ENCODE assay signal across 11 cellular contexts in the genomic region with DNA sequence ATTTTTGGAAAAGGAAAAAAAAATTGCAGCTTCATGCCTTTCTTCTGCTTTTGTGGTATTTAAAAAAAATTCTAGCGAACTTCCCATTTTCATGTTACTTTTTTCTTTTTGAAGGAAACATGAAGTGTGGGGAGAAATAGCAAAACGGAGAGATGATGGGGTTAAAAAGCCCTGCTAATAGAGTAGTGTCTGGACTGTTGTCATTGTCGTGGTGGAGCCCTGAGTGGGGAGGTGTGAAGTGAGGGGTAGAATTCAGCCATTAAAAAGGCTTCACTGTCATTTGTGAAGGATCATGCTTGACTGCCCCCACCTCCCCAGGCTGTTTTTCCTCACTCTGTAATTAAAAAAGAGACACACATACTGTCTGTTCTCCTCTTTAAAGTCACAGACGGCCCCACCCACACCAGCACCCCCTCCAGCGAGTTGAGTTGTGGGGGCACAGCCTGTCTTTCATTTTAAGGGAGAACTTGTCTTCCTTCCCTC.
DNase-seq lines count a peak whose midpoint lies in the region; ATAC-seq and TF ChIP-seq lines count a peak whose summit lies in the region.
"Had no signal": no experiment of that assay in that cellular context is flagged by ENCODE, and none has a peak within 500 bp of the region (broad histone marks: within the 10 kb centered on the region; RNA-seq: fewer than 3 reads in every experiment).

No MANE protein-coding gene starts in this region.

- no peak overlapping the region for H3K4me3 ChIP-seq in HUES64 (ENCODE audit: low read length)
- H3K4me3 ChIP-seq in neural progenitor cell: no peak overlapping the region

- H3K9me3 ChIP-seq in HUES64 (ENCODE audit: insufficient read depth, low read depth, low read length): no peaks in the 10 kb centered on the region
- no peaks in the 10 kb centered on the region for H3K9me3 ChIP-seq in neural progenitor cell (ENCODE audit: low read depth)

- H3K27ac Mint-ChIP-seq in brain: peak overlapping the region in 1 of 5 experiments; percentile 70
- peak overlapping the region; percentile 85 for H3K27ac Mint-ChIP-seq in neural progenitor cell
- H3K27ac Mint-ChIP-seq: activated naive CD8-positive, alpha-beta T cell treated with anti-CD3 and anti-CD28 coated beads for 36 hours had no signal

- POLR2A ChIA-PET in GM10248 (lab: Yijun Ruan, JAX): no interaction called here

- H3K4me3 Mint-ChIP-seq in brain (peak overlapping the region in 3 of 5 experiments; percentile 12 to 57 (median 40)), neural progenitor cell (no peak overlapping the region)
- H3K4me3 Mint-ChIP-seq: activated naive CD8-positive, alpha-beta T cell treated with anti-CD3 and anti-CD28 coated beads for 36 hours had no signal

- H3K4me1 ChIP-seq in HUES64 (ENCODE audit: insufficient read depth, low read length) (peaks cover 45% of the 10 kb centered on the region), neural progenitor cell (peaks cover 34% of the 10 kb centered on the region)

- H3K27me3 ChIP-seq in HUES64 (ENCODE audit: insufficient read depth, low read length): no peaks in the 10 kb centered on the region
- H3K27me3 ChIP-seq in neural progenitor cell: no peaks in the 10 kb centered on the region

- ATAC-seq in HG02973 (IDR thresholded peaks at IDR 0.05; ENCODE audit: unreplicated experiment) (no peak), HG03097 (IDR thresholded peaks at IDR 0.05; ENCODE audit: low FRiP score, unreplicated experiment) (no peak)

- H4K20me1 ChIP-seq in neural progenitor cell (ENCODE audit: low read depth): no peaks in the 10 kb centered on the region

- H3K36me3 ChIP-seq in HUES64 (ENCODE audit: insufficient read depth, low read length): no peaks in the 10 kb centered on the region
- no peaks in the 10 kb centered on the region for H3K36me3 ChIP-seq in neural progenitor cell

- CTCF ChIA-PET in GM10248 (lab: Yijun Ruan, JAX): interaction anchor here (0.6 to 1.4 kb wide), 4 partner anchors 10 to 251 kb away, joined by 3 read pairs; no protein-coding TSS in a partner anchor

- in situ Hi-C loops in ACHN (cut with HindIII; ENCODE audit: low pct_ligation_motif_present, low pct_unique_long_range_greater_than_20kb, low sequenced_read_pairs): no loop called here

- H3K27me3 Mint-ChIP-seq in brain: no peaks in the 10 kb centered on the region
- H3K27me3 Mint-ChIP-seq in neural progenitor cell (ENCODE audit: insufficient read depth, low read depth): peaks cover 2% of the 10 kb centered on the region

- no peaks in the 10 kb centered on the region for H3K36me3 Mint-ChIP-seq in brain
- H3K36me3 Mint-ChIP-seq in neural progenitor cell: no peaks in the 10 kb centered on the region
- H3K36me3 Mint-ChIP-seq: activated naive CD8-positive, alpha-beta T cell treated with anti-CD3 and anti-CD28 coated beads for 36 hours had no signal

- H3K4me2 ChIP-seq in neural progenitor cell: peak overlapping the region; percentile 79

- peak overlapping the region; percentile 12 for H2AFZ ChIP-seq in neural progenitor cell (replicated peaks)

- peak overlapping the region; percentile 88; the same call in 1 of the 2 replicates for H3K9ac ChIP-seq in HUES64 (ENCODE audit: low read depth, low read length)
- H3K9ac ChIP-seq in neural progenitor cell: no peak overlapping the region

- no peak for TF ChIP-seq CTCF in GM10248 (IDR thresholded peaks at IDR 0.05; ENCODE audit: control extremely low read depth, extremely low read depth, low read depth, missing control alignments)
- no peak for TF ChIP-seq CTCF in brain (conservative IDR thresholded peaks at IDR 0.05)
- TF ChIP-seq CTCF in neural progenitor cell (IDR thresholded peaks at IDR 0.05): no peak

- H3K9me3 Mint-ChIP-seq in brain: no peaks in the 10 kb centered on the region
- H3K9me3 Mint-ChIP-seq in neural progenitor cell: no peaks in the 10 kb centered on the region
- H3K9me3 Mint-ChIP-seq: activated naive CD8-positive, alpha-beta T cell treated with anti-CD3 and anti-CD28 coated beads for 36 hours had no signal

- H3K27ac ChIP-seq in HUES64 (ENCODE audit: low read depth, low read length) (no peak overlapping the region), neural progenitor cell (no peak overlapping the region)

- no peaks in the 10 kb centered on the region for H3K79me2 ChIP-seq in neural progenitor cell (ENCODE audit: low read depth)

- WGBS in HUES64: 59% methylated on average over 5 of the region's 5 CpGs

- DNase-seq in GM10248 (ENCODE audit: extremely low spot score) (peak; percentile 38), neural progenitor cell (ENCODE audit: low spot score) (no peak), NCI-H1105 (lab: John Stamatoyannopoulos, UW) (no peak), ACHN (no peak)
- DNase-seq: activated naive CD8-positive, alpha-beta T cell treated with anti-CD3 and anti-CD28 coated beads for 36 hours; NCI-H1694 treated with DMSO at 0.1 percent for 48 hours; T1000 had no signal

- no peaks in the 10 kb centered on the region for H3K4me1 Mint-ChIP-seq in brain
- peaks cover 13% of the 10 kb centered on the region for H3K4me1 Mint-ChIP-seq in neural progenitor cell

- peaks cover 26% of the 10 kb centered on the region for H3F3A ChIP-seq in neural progenitor cell (ENCODE audit: low read depth)
